Comparison of ENCODE assay signal across 1 cellular context in genomic region chr4:4753643-4754042, GRCh38.
TF ChIP-seq lines count a peak whose summit lies in the region.

No MANE protein-coding gene starts in this region.

TF ChIP-seq in HEK293, 187 proteins besides CTCF, POLR2A, EP300 and RAD21 (continued from another document):
- TF ChIP-seq KLF7 (tag by site-specific recombination; IDR thresholded peaks at IDR 0.05; ENCODE audit: borderline replicate concordance), result peak; percentile 57; the same call in 1 of the 2 replicates
TF ChIP-seq in HEK293: peak in this region for 4.
